In the genomic region with DNA sequence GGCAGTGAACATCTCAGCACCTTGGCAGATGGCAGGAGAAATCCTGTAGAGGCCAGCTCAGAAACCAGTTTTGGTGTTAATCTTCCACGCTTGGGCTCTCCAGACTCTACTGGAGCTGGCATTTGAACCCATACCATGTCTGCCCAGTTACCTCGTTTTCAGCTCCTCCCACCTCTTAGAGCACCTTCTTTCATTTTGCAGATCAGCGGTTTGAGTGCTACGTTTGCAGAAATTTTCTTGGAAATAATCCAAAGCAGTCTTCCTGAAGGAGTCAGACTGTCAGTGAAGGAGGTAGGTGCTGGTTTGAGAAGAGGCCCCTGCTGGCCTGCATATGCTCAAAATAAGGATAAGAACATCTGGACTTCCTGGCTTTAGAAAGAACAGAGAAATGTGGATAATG, we compare ENCODE assay signal across 29 cellular contexts.
"Had no signal": no experiment of that assay in that cellular context is flagged by ENCODE, and none has a peak within 500 bp of the region (broad histone marks: within the 10 kb centered on the region; RNA-seq: fewer than 3 reads in every experiment).

No MANE protein-coding gene starts in this region.

- H3K27me3 Mint-ChIP-seq: activated B cell treated with CpG ODN at 0.5 μM for 24 hours; activated CD8-positive, alpha-beta T cell treated with anti-CD3 and anti-CD28 coated beads for 36 hours; activated naive CD4-positive, alpha-beta T cell treated with anti-CD3 and anti-CD28 coated beads, Interleukin-2, amount 50 U/mL, for 24 hours; activated T-helper 17 cell treated with anti-CD3 and anti-CD28 coated beads, Interleukin-2, amount 50 U/mL, for 72 hours; central memory CD8-positive, alpha-beta T cell; progenitor cell of endocrine pancreas; stimulated activated naive CD8-positive, alpha-beta T cell treated with anti-CD3 and anti-CD28 coated beads, Interleukin-15, Interleukin-2, amounts not matched to agents 100 ng/mL and 50 ng/mL, for 24 hours; type B pancreatic cell had no signal

- H3K4me3 Mint-ChIP-seq: activated B cell treated with CpG ODN at 0.5 μM for 24 hours; activated CD8-positive, alpha-beta T cell treated with anti-CD3 and anti-CD28 coated beads for 36 hours; activated naive CD4-positive, alpha-beta T cell treated with anti-CD3 and anti-CD28 coated beads, Interleukin-2, amount 50 U/mL, for 24 hours; activated T-cell treated with anti-CD3 and anti-CD28 coated beads, Interleukin-2, amount 50 U/mL, for 4 hours; activated T-helper 17 cell treated with anti-CD3 and anti-CD28 coated beads, Interleukin-2, amount 50 U/mL, for 72 hours; central memory CD8-positive, alpha-beta T cell; nephron progenitor cell; stimulated activated effector memory CD8-positive, alpha-beta T cell treated with anti-CD3 and anti-CD28 coated beads, Interleukin-12 subunit alpha, Interleukin-12 subunit beta, amount 100 ng/mL, for 72 hours; stimulated activated naive CD8-positive, alpha-beta T cell treated with anti-CD3 and anti-CD28 coated beads, Interleukin-15, Interleukin-2, amounts not matched to agents 100 ng/mL and 50 ng/mL, for 24 hours; T-helper 2 cell treated with Interferon-gamma antibody and Interleukin-4, amounts not matched to agents 5 μg/mL and 100 μg/mL, for 36 hours; type B pancreatic cell had no signal

- H3K4me1 Mint-ChIP-seq: activated B cell treated with CpG ODN at 0.5 μM for 24 hours; activated naive CD4-positive, alpha-beta T cell treated with anti-CD3 and anti-CD28 coated beads, Interleukin-2, amount 50 U/mL, for 24 hours; activated T-helper 17 cell treated with anti-CD3 and anti-CD28 coated beads, Interleukin-2, amount 50 U/mL, for 72 hours; stimulated activated effector memory CD8-positive, alpha-beta T cell treated with anti-CD3 and anti-CD28 coated beads, Interleukin-12 subunit alpha, Interleukin-12 subunit beta, amount 100 ng/mL, for 72 hours had no signal

- H3K27me3 ChIP-seq: esophagus squamous epithelium, neutrophil, uterus had no signal

- H3K27ac ChIP-seq: epithelial cell of prostate, esophagus squamous epithelium, neutrophil, skin epidermis, thoracic aorta, uterus had no signal

- H3K27ac Mint-ChIP-seq: activated B cell treated with CpG ODN at 0.5 μM for 24 hours; activated CD8-positive, alpha-beta T cell treated with anti-CD3 and anti-CD28 coated beads for 36 hours; activated naive CD4-positive, alpha-beta T cell treated with anti-CD3 and anti-CD28 coated beads, Interleukin-2, amount 50 U/mL, for 24 hours; nephron progenitor cell; progenitor cell of endocrine pancreas; stimulated activated naive CD8-positive, alpha-beta T cell treated with anti-CD3 and anti-CD28 coated beads, Interleukin-15, Interleukin-2, amounts not matched to agents 100 ng/mL and 50 ng/mL, for 24 hours; T-helper 2 cell treated with Interferon-gamma antibody and Interleukin-4, amounts not matched to agents 5 μg/mL and 100 μg/mL, for 36 hours; type B pancreatic cell had no signal

- ATAC-seq: activated CD8-positive, alpha-beta T cell treated with anti-CD3 and anti-CD28 coated beads for 36 hours; activated T-cell treated with anti-CD3 and anti-CD28 coated beads, Interleukin-2, amount 50 U/mL, for 4 hours; activated T-helper 17 cell treated with anti-CD3 and anti-CD28 coated beads, Interleukin-2, amount 50 U/mL, for 72 hours; left colon; sciatic nerve; stimulated activated effector memory CD8-positive, alpha-beta T cell treated with anti-CD3 and anti-CD28 coated beads, Interleukin-12 subunit alpha, Interleukin-12 subunit beta, amount 100 ng/mL, for 72 hours had no signal

- H3K9me3 Mint-ChIP-seq: activated B cell treated with CpG ODN at 0.5 μM for 24 hours; activated CD8-positive, alpha-beta T cell treated with anti-CD3 and anti-CD28 coated beads for 36 hours; activated naive CD4-positive, alpha-beta T cell treated with anti-CD3 and anti-CD28 coated beads, Interleukin-2, amount 50 U/mL, for 24 hours; activated T-cell treated with anti-CD3 and anti-CD28 coated beads, Interleukin-2, amount 50 U/mL, for 4 hours; activated T-helper 17 cell treated with anti-CD3 and anti-CD28 coated beads, Interleukin-2, amount 50 U/mL, for 72 hours; central memory CD8-positive, alpha-beta T cell; nephron progenitor cell; stimulated activated effector memory CD8-positive, alpha-beta T cell treated with anti-CD3 and anti-CD28 coated beads, Interleukin-12 subunit alpha, Interleukin-12 subunit beta, amount 100 ng/mL, for 72 hours; stimulated activated naive CD8-positive, alpha-beta T cell treated with anti-CD3 and anti-CD28 coated beads, Interleukin-15, Interleukin-2, amounts not matched to agents 100 ng/mL and 50 ng/mL, for 24 hours; T-helper 2 cell treated with Interferon-gamma antibody and Interleukin-4, amounts not matched to agents 5 μg/mL and 100 μg/mL, for 36 hours; type B pancreatic cell had no signal

- H3K4me3 ChIP-seq: esophagus squamous epithelium, skin epidermis, thoracic aorta, uterus had no signal

- DNase-seq: activated B cell treated with CpG ODN at 0.5 μM for 24 hours; activated CD4-positive, alpha-beta T cell treated with anti-CD3 and anti-CD28 coated beads, Interleukin-2, amount 50 U/mL, for 1 hour; activated CD8-positive, alpha-beta T cell treated with anti-CD3 and anti-CD28 coated beads for 36 hours; activated gamma-delta T cell treated with Interleukin-2 at 50 U/mL for 16 hours; activated T-cell treated with anti-CD3 and anti-CD28 coated beads, Interleukin-2, amount 50 U/mL, for 4 hours; anterior cingulate cortex; dermis blood vessel endothelial cell; effector CD4-positive, alpha-beta T cell; esophagus squamous epithelium; foreskin melanocyte; left colon; mammary epithelial cell; nephron progenitor cell; stimulated activated CD4-positive, alpha-beta T cell treated with anti-CD3 and anti-CD28 coated beads, Interleukin-12 subunit alpha, Interleukin-12 subunit beta, amount 100 ng/mL, for 4 hours; stimulated activated CD4-positive, alpha-beta T cell treated with anti-CD3 and anti-CD28 coated beads, Interleukin-4, amount 100 ng/mL, for 1 hour; uterus had no signal

- H3K36me3 ChIP-seq: uterus had no signal

- H3K9me3 ChIP-seq: esophagus squamous epithelium, neutrophil, thoracic aorta, uterus had no signal
